24 cellular contexts compared by ENCODE assay signal in the genomic region with DNA sequence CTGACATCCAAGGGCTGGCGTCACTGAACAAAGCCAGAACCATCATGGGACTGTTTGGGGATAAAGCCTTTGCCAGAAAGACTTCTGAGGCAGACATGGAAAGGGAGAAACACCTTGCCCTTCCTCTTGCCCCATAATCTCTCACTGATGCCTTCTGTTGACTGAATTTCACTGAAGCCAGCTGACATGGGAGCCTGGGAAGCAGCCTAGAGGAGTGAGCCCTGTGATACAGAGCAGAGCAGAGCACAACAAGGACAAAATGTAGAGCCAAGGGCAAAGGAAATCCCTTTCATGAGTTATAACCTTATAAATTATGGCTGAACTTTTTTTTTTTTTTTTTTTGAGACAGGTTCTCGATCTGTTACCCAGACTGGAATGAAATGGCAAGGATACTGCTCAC. TPM values are rescaled to one million over a fixed set of nuclear protein-coding genes. Genes with fewer than 3 reads are reported as not detected.
DNase-seq lines count a peak whose midpoint lies in the region; ATAC-seq, FAIRE-seq and TF ChIP-seq lines count a peak whose summit lies in the region.
"Had no signal": no experiment of that assay in that cellular context is flagged by ENCODE, and none has a peak within 500 bp of the region (broad histone marks: within the 10 kb centered on the region; RNA-seq: fewer than 3 reads in every experiment).

No MANE protein-coding gene starts in this region.

- H3K14ac ChIP-seq in neuronal stem cell (ENCODE audit: low read length), result peak overlapping the region; percentile 27

- DNase-seq in HepG2 (ENCODE audit: low spot score), result no peak
- no peak for DNase-seq in right lobe of liver
- DNase-seq in neuronal stem cell (ENCODE audit: low spot score), result no peak
- DNase-seq in NCI-H2081 treated with DMSO at 0.1 percent for 48 hours (lab: John Stamatoyannopoulos, UW), result no peak
- no peak for DNase-seq in germinal center (ENCODE audit: low spot score)
- DNase-seq: 8988T; ACHN; AML-193; BE2C; CD4-positive, alpha-beta T cell; CD8-positive, alpha-beta memory T cell; DMS 273 treated with DMSO at 0.1 percent for 48 hours; DMS79; EL; GDM1; GM23248; H7; HCEC 1CT had no signal

- H3K27ac ChIP-seq in HepG2 (ENCODE audit: extremely low read length, insufficient read depth, low read length), result no peak overlapping the region
- H3K27ac ChIP-seq in right lobe of liver, result no peak overlapping the region
- H3K27ac ChIP-seq in neuronal stem cell (replicated peaks; ENCODE audit: low read length), result no peak overlapping the region
- H3K27ac ChIP-seq: A549; BLaER1 treated with 17β-estradiol and CSF1 and Interleukin-3, amounts not matched to agents 10 nM and 100 nM; GM23248 had no signal

- no peak overlapping the region for H3K4me3 ChIP-seq in HepG2 (replicated peaks in 1 of 3; ENCODE audit: insufficient read depth in 1 of 3, low read depth in 2 of 3, low read length in 3 of 3)
- no peak overlapping the region for H3K4me3 ChIP-seq in right lobe of liver
- H3K4me3 ChIP-seq in Loucy (ENCODE audit: low read length, poor library complexity, severe bottlenecking), result no peak overlapping the region
- H3K4me3 ChIP-seq in neuronal stem cell (ENCODE audit: low read length in 2 of 2), result no peak overlapping the region
- H3K4me3 ChIP-seq: A549; BLaER1 treated with 17β-estradiol and CSF1 and Interleukin-3, amounts not matched to agents 10 nM and 100 nM; GM12878; GM23248 had no signal

- no peaks in the 10 kb centered on the region for H4K20me1 ChIP-seq in HepG2 (ENCODE audit: insufficient read depth, low read length)
- no peaks in the 10 kb centered on the region for H4K20me1 ChIP-seq in Loucy (ENCODE audit: insufficient read depth, low read length, poor library complexity, severe bottlenecking)
- H4K20me1 ChIP-seq: BLaER1 treated with 17β-estradiol and CSF1 and Interleukin-3, amounts not matched to agents 10 nM and 100 nM had no signal

- H3F3A ChIP-seq in Loucy (ENCODE audit: low read depth), result no peaks in the 10 kb centered on the region

- TF ChIP-seq CTCF in HepG2 (CRISPR knock-in tag; IDR thresholded peaks at IDR 0.05), result no peak
- no peak for TF ChIP-seq CTCF in right lobe of liver (IDR thresholded peaks at IDR 0.05)
- no peak for TF ChIP-seq CTCF in Loucy (conservative IDR thresholded peaks at IDR 0.05; ENCODE audit: low read length)

- H3K4me2 ChIP-seq in HepG2 (ENCODE audit: low read depth, low read length) (peak overlapping the region; percentile 38), Loucy (ENCODE audit: low read depth, low read length, poor library complexity, severe bottlenecking) (no peak overlapping the region), neuronal stem cell (ENCODE audit: insufficient read depth, low read length, poor library complexity, severe bottlenecking) (no peak overlapping the region)
- H3K4me2 ChIP-seq: A549; BLaER1 treated with 17β-estradiol and CSF1 and Interleukin-3, amounts not matched to agents 10 nM and 100 nM had no signal

- H3K9me3 ChIP-seq in HepG2 (ENCODE audit: low read length) (no peaks in the 10 kb centered on the region), right lobe of liver (no peaks in the 10 kb centered on the region), Loucy (ENCODE audit: insufficient read depth, low read depth, low read length) (no peaks in the 10 kb centered on the region), neuronal stem cell (replicated peaks in 1 of 2; ENCODE audit: control insufficient read depth in 2 of 2, insufficient read depth in 1 of 2, low read depth in 1 of 2, low read length in 2 of 2) (no peaks in the 10 kb centered on the region)
- H3K9me3 ChIP-seq: A549, BE2C had no signal

- H2BK12ac ChIP-seq in neuronal stem cell (ENCODE audit: low read length), result no peak overlapping the region

- H3K79me1 ChIP-seq in neuronal stem cell (ENCODE audit: low read depth, low read length), result no peaks in the 10 kb centered on the region

- intact Hi-C loops in HepG2 (cut with micrococcal nuclease; ENCODE audit: unreplicated experiment) (no loop called here), right lobe of liver (cut with DNase I) (no loop called here)

- H3K36me3 ChIP-seq in HepG2 (replicated peaks in 1 of 2; ENCODE audit: control insufficient read depth in 1 of 2, insufficient read depth in 2 of 2, low read length in 2 of 2) (no peaks in the 10 kb centered on the region), right lobe of liver (no peaks in the 10 kb centered on the region), Loucy (ENCODE audit: insufficient read depth, low read length) (no peaks in the 10 kb centered on the region), neuronal stem cell (replicated peaks in 1 of 2; ENCODE audit: control insufficient read depth in 2 of 2, insufficient read depth in 2 of 2, low read length in 2 of 2) (no peaks in the 10 kb centered on the region)
- H3K36me3 ChIP-seq: BE2C; BLaER1 treated with 17β-estradiol and CSF1 and Interleukin-3, amounts not matched to agents 10 nM and 100 nM had no signal

- in situ Hi-C loops in HepG2 (cut with HindIII; ENCODE audit: extremely low pct_ligation_motif_present, low pct_unique_long_range_greater_than_20kb), result no loop called here

- WGBS in HepG2 (ENCODE audit: low lambda C conversion rate), result 47% methylated on average over 2 of the region's 2 CpGs
- WGBS in right lobe of liver (ENCODE audit: insufficient coverage, low coverage, low lambda C conversion rate, missing lambda C conversion rate), result 86% methylated on average over 1 of the region's 2 CpGs
- WGBS in neuronal stem cell (ENCODE audit: extremely low coverage in 2 of 2, insufficient read length in 2 of 2, insufficient replicate concordance in 1 of 2), 2 donors, result no CpG with 5 or more reads among the region's 2 CpGs

- H4K91ac ChIP-seq in neuronal stem cell (ENCODE audit: low read depth, low read length, poor library complexity), result no peak overlapping the region

- H3K9ac ChIP-seq in HepG2 (ENCODE audit: insufficient read depth, low read depth, low read length), result no peak overlapping the region
- H3K9ac ChIP-seq in Loucy (ENCODE audit: low read depth, low read length, poor library complexity, severe bottlenecking), result no peak overlapping the region
- H3K9ac ChIP-seq in neuronal stem cell (ENCODE audit: low read depth, low read length, poor library complexity), result no peak overlapping the region
- H3K9ac ChIP-seq: BLaER1 treated with 17β-estradiol and CSF1 and Interleukin-3, amounts not matched to agents 10 nM and 100 nM; GM23248 had no signal

- POLR2A ChIA-PET in HepG2 (lab: Yijun Ruan, JAX), result interaction anchor here (1.0 kb wide), 1 partner anchor 10 kb away, joined by 4 read pairs; a partner anchor contains a TSS

- H3K23ac ChIP-seq in neuronal stem cell (ENCODE audit: low read depth, low read length, poor library complexity), result no peak overlapping the region

- FAIRE-seq in HepG2 (lab: Jason Lieb, UNC), result no peak
- FAIRE-seq: A549, D721Med, GM12878, GM19239 had no signal

- peaks cover 0 to 8% of the 10 kb centered on the region in 2 experiments; a peak in 1 of 5 replicates for H3K27me3 ChIP-seq in HepG2 (ENCODE audit: control insufficient read depth in 1 of 2, insufficient read depth in 2 of 2, low read length in 2 of 2)
- no peaks in the 10 kb centered on the region for H3K27me3 ChIP-seq in right lobe of liver
- no peaks in the 10 kb centered on the region for H3K27me3 ChIP-seq in Loucy (ENCODE audit: insufficient read depth, low read length, poor library complexity, severe bottlenecking)
- H3K27me3 ChIP-seq in neuronal stem cell (ENCODE audit: control insufficient read depth in 3 of 3, insufficient read depth in 3 of 3, low read depth in 1 of 3, low read length in 3 of 3), result peaks cover 0 to 4% (median 0%) of the 10 kb centered on the region in 3 experiments
- H3K27me3 ChIP-seq: BE2C; BLaER1 treated with 17β-estradiol and CSF1 and Interleukin-3, amounts not matched to agents 10 nM and 100 nM had no signal

- peak overlapping the region; percentile 58 for H3K18ac ChIP-seq in neuronal stem cell (ENCODE audit: low read length)

- H2AFZ ChIP-seq in HepG2 (ENCODE audit: low read length) (no peak overlapping the region), Loucy (ENCODE audit: low read length) (0 out of 2 replicates have a peak overlapping the region, but pooled peaks have one; percentile 19), neuronal stem cell (ENCODE audit: low read length) (peak overlapping the region; percentile 40)
- H2AFZ ChIP-seq: GM23248 had no signal

- H3K9me2 ChIP-seq in Loucy (replicated peaks; ENCODE audit: low read depth, low read length), result no peaks in the 10 kb centered on the region

- TF ChIP-seq POLR2A in HepG2 (IDR thresholded peaks at IDR 0.05; ENCODE audit: insufficient read depth in 1 of 2, low read depth in 2 of 2, low read length in 2 of 2), result no peak
- no peak for TF ChIP-seq POLR2A in right lobe of liver (IDR thresholded peaks at IDR 0.05)

- ATAC-seq in HepG2, result peak; percentile 54
- ATAC-seq in right lobe of liver, result no peak
- ATAC-seq: GM12878 had no signal

- CTCF ChIA-PET in HepG2 (lab: Yijun Ruan, JAX; ENCODE audit: low intra/inter-chr PET ratio, low total read pairs), result no interaction called here

- TF ChIP-seq EP300 in HepG2 (IDR thresholded peaks at IDR 0.05; ENCODE audit: low read depth in 2 of 2, low read length in 2 of 2), result no peak
- TF ChIP-seq EP300 in HepG2 (CRISPR knock-in tag; IDR thresholded peaks at IDR 0.05; ENCODE audit: borderline replicate concordance), result no peak

- no peak overlapping the region for H3K4ac ChIP-seq in neuronal stem cell (ENCODE audit: low read length)

- H3K4me1 ChIP-seq in HepG2 (ENCODE audit: insufficient read depth, low read length) (peaks cover 27% of the 10 kb centered on the region), right lobe of liver (no peaks in the 10 kb centered on the region), Loucy (ENCODE audit: insufficient read depth, low read length, poor library complexity, severe bottlenecking) (no peaks in the 10 kb centered on the region), neuronal stem cell (ENCODE audit: control insufficient read depth in 2 of 2, insufficient read depth in 1 of 2, low read depth in 1 of 2, low read length in 2 of 2) (no peaks in the 10 kb centered on the region)
- H3K4me1 ChIP-seq: A549; BE2C; BLaER1 treated with 17β-estradiol and CSF1 and Interleukin-3, amounts not matched to agents 10 nM and 100 nM had no signal

- TF ChIP-seq RAD21 in HepG2 (CRISPR knock-in tag; IDR thresholded peaks at IDR 0.05), result no peak

- H2BK5ac ChIP-seq in neuronal stem cell (ENCODE audit: low read length), result no peak overlapping the region

- no TSS peak for BruUV-seq in HepG2 (replicated peaks; lab: Mats Ljungman, UMichigan)

- H2BK120ac ChIP-seq in neuronal stem cell (ENCODE audit: low read depth, low read length), result no peak overlapping the region

- H2BK15ac ChIP-seq in neuronal stem cell (ENCODE audit: low read length), result no peak overlapping the region

- H4K8ac ChIP-seq in neuronal stem cell (ENCODE audit: low read depth, low read length), result no peak overlapping the region

- H3K79me2 ChIP-seq in HepG2 (ENCODE audit: insufficient read depth, low read length), result no peaks in the 10 kb centered on the region
- no peaks in the 10 kb centered on the region for H3K79me2 ChIP-seq in Loucy (ENCODE audit: insufficient read depth, low read length)

- no peak overlapping the region for H2AK5ac ChIP-seq in neuronal stem cell (ENCODE audit: low read depth, low read length)

RNA-seq across cellular contexts. Expression of a gene that starts 9.8 kb away (rescaled TPM):
- total RNA-seq in HepG2 (2016; rRNA removed; fragmentation: Illumina TruSeq; extraction: Trizol) (34.1 and 39.0 TPM in 2 replicates), right lobe of liver (10 to 100 TPM; 10.6 to 36.3 (median 12.5) TPM)
- 17.2 and 20.2 TPM in 2 replicates for total RNA-seq in HepG2 (2016; cell fraction: cytosol; rRNA removed; fragmentation: Illumina TruSeq; extraction: Trizol; ENCODE audit: low read depth)
- 32.3 and 40.4 TPM in 2 replicates for total RNA-seq in HepG2 (2016; cell fraction: insoluble cytoplasmic fraction; rRNA removed; fragmentation: Illumina TruSeq; extraction: Trizol)
- total RNA-seq in HepG2 (2016; cell fraction: membrane; rRNA removed; fragmentation: Illumina TruSeq; extraction: Trizol), result 18.5 and 23.6 TPM in 2 replicates
- 27.0 and 28.6 TPM in 2 replicates for total RNA-seq in HepG2 (2016; cell fraction: nucleus; rRNA removed; fragmentation: Illumina TruSeq; extraction: Trizol)
- polyA plus RNA-seq in HepG2 (2011; rRNA removed), result 17.0 and 21.2 TPM in 2 replicates
- polyA plus RNA-seq in HepG2 (2011; cell fraction: cytosol; rRNA removed), result 15.7 and 20.4 TPM in 2 replicates
- 11.5 and 15.0 TPM in 2 replicates for polyA plus RNA-seq in HepG2 (2011; cell fraction: nucleus; rRNA removed)
- 13.2 and 17.6 TPM in 2 replicates for polyA plus RNA-seq in HepG2 (2012)
- 4.2 and 6.0 TPM in 2 replicates for polyA plus RNA-seq in HepG2 (2016; cell fraction: cytosol; fragmentation: Illumina TruSeq; extraction: Trizol; ENCODE audit: low read depth)
- 30.3 and 32.6 TPM in 2 replicates for polyA plus RNA-seq in HepG2 (2016; cell fraction: insoluble cytoplasmic fraction; fragmentation: Illumina TruSeq; extraction: Trizol; ENCODE audit: low read depth)
- 10.5 and 11.0 TPM in 2 replicates for polyA plus RNA-seq in HepG2 (2016; cell fraction: membrane; fragmentation: Illumina TruSeq; extraction: Trizol; ENCODE audit: low read depth)
- 41.9 and 43.7 TPM in 2 replicates for polyA plus RNA-seq in HepG2 (2016; cell fraction: nucleus; fragmentation: Illumina TruSeq; extraction: Trizol; ENCODE audit: insufficient read depth, low read depth)
- 10.7 and 37.4 TPM in 2 replicates for polyA minus RNA-seq in HepG2 (2011; rRNA and poly(A)+ RNA removed; ENCODE audit: low replicate concordance)
- 13.5 and 13.7 TPM in 2 replicates for polyA minus RNA-seq in HepG2 (2011; cell fraction: cytosol; rRNA and poly(A)+ RNA removed)
- polyA minus RNA-seq in HepG2 (2011; cell fraction: nucleus; rRNA and poly(A)+ RNA removed), result 39.1 and 46.7 TPM in 2 replicates
- polyA plus RNA-seq in neuronal stem cell (2013, experiment 1 of 2), result 21.1 TPM
- polyA plus RNA-seq in neuronal stem cell (2013, experiment 2 of 2), result 20.7 TPM
